ENCODE assay signal across 1 cellular context in the genomic region with DNA sequence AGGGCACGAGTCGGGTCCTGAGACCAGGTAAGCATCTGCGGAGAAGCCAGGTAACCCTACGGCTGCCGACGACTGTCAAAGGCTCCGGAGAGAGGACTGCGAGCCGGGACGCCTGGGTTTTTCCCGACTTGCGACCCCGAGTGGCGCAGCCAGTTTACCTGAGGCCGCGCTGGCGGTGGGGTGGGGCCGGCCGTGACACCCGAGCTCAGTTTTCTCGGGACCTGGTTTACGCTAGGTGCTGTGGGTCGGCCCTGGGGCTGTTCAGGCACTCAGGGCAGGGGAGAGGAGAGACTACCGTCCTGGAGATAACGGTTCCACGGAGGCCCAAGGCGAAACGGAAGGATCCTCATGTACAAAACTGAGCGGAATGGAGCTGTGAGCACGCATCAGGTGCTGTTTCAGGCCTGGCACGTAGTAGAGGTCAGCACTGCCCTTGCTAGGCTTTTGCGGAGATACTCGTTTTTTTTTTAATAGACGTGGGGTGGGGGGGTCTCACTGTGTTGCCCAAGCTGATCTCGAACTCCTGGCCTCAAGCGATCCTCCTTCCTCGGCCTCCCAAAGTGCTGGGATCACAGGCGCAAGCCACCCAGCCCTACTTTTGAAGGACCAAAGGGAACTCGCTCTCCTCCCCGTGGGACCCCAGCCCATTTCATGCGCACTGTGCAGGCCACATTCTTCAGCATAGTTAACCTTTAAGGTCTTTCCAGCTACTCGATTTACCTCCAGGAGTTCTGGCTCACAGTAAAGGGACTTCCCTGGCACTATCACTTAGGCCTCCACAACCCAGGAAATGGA.
TF ChIP-seq lines count a peak whose summit lies in the region.

No MANE protein-coding gene starts in this region.

TF ChIP-seq in K562, 482 proteins besides CTCF, POLR2A, EP300 and RAD21 (continued from another document):
- TF ChIP-seq, protein P1, sequence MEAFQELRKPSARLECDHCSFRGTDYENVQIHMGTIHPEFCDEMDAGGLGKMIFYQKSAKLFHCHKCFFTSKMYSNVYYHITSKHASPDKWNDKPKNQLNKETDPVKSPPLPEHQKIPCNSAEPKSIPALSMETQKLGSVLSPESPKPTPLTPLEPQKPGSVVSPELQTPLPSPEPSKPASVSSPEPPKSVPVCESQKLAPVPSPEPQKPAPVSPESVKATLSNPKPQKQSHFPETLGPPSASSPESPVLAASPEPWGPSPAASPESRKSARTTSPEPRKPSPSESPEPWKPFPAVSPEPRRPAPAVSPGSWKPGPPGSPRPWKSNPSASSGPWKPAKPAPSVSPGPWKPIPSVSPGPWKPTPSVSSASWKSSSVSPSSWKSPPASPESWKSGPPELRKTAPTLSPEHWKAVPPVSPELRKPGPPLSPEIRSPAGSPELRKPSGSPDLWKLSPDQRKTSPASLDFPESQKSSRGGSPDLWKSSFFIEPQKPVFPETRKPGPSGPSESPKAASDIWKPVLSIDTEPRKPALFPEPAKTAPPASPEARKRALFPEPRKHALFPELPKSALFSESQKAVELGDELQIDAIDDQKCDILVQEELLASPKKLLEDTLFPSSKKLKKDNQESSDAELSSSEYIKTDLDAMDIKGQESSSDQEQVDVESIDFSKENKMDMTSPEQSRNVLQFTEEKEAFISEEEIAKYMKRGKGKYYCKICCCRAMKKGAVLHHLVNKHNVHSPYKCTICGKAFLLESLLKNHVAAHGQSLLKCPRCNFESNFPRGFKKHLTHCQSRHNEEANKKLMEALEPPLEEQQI (IDR thresholded peaks at IDR 0.05): no peak
- TF ChIP-seq E2F1 (CRISPR knock-in tag; IDR thresholded peaks at IDR 0.05) (no peak), GABPB2 (CRISPR knock-in tag; conservative IDR thresholded peaks at IDR 0.05) (no peak), NKRF (IDR thresholded peaks at IDR 0.05; ENCODE audit: borderline replicate concordance) (peak; percentile 58), FOXP4 (CRISPR knock-in tag; IDR thresholded peaks at IDR 0.05; ENCODE audit: borderline replicate concordance) (peak; percentile 28; the same call in 1 of the 2 replicates), ILK (tag; IDR thresholded peaks at IDR 0.05; ENCODE audit: borderline replicate concordance, low read depth) (no peak), HDAC6 (IDR thresholded peaks at IDR 0.05; ENCODE audit: low read depth, low read length) (no peak), KDM4B (IDR thresholded peaks at IDR 0.05; ENCODE audit: borderline replicate concordance in 2 of 2, low read depth in 1 of 2) (no peak), ZNF384 (IDR thresholded peaks at IDR 0.05; ENCODE audit: low read depth, low read length) (no peak), PHB (CRISPR knock-in tag; IDR thresholded peaks at IDR 0.05) (no peak), TAF1 (IDR thresholded peaks at IDR 0.05; ENCODE audit: control insufficient read depth, extremely low read depth, insufficient read depth, low read length, severe bottlenecking) (no peak), PHTF2 (CRISPR knock-in tag; IDR thresholded peaks at IDR 0.05) (no peak), ZFX (CRISPR knock-in tag; IDR thresholded peaks at IDR 0.05) (peak; percentile 51; the same call in 1 of the 2 replicates), SIX5 (IDR thresholded peaks at IDR 0.05; ENCODE audit: borderline replicate concordance in 1 of 2, insufficient read depth in 1 of 2, low read depth in 1 of 2, low read length in 2 of 2) (no peak), POLR2B (IDR thresholded peaks at IDR 0.05; ENCODE audit: low read depth, partially characterized antibody) (no peak), ZNF121 (CRISPR knock-in tag; conservative IDR thresholded peaks at IDR 0.05) (peak; percentile 77), TEAD2 (tag; IDR thresholded peaks at IDR 0.05) (no peak), NFXL1 (CRISPR knock-in tag; IDR thresholded peaks at IDR 0.05) (no peak), SMARCE1 (IDR thresholded peaks at IDR 0.05) (peak; percentile 35; the same call in 1 of the 2 replicates), ZNF12 (CRISPR knock-in tag; IDR thresholded peaks at IDR 0.05) (0 out of 2 replicates have a peak, but pooled peaks have one; percentile 16), SOX6 (IDR thresholded peaks at IDR 0.05) (no peak), ZNF175 (CRISPR knock-in tag; IDR thresholded peaks at IDR 0.05; ENCODE audit: low read depth) (no peak)
- TF ChIP-seq, protein P2, sequence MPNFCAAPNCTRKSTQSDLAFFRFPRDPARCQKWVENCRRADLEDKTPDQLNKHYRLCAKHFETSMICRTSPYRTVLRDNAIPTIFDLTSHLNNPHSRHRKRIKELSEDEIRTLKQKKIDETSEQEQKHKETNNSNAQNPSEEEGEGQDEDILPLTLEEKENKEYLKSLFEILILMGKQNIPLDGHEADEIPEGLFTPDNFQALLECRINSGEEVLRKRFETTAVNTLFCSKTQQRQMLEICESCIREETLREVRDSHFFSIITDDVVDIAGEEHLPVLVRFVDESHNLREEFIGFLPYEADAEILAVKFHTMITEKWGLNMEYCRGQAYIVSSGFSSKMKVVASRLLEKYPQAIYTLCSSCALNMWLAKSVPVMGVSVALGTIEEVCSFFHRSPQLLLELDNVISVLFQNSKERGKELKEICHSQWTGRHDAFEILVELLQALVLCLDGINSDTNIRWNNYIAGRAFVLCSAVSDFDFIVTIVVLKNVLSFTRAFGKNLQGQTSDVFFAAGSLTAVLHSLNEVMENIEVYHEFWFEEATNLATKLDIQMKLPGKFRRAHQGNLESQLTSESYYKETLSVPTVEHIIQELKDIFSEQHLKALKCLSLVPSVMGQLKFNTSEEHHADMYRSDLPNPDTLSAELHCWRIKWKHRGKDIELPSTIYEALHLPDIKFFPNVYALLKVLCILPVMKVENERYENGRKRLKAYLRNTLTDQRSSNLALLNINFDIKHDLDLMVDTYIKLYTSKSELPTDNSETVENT (CRISPR knock-in tag; IDR thresholded peaks at IDR 0.05): peak; percentile 45; the same call in 1 of the 2 replicates
- TF ChIP-seq, protein P3, sequence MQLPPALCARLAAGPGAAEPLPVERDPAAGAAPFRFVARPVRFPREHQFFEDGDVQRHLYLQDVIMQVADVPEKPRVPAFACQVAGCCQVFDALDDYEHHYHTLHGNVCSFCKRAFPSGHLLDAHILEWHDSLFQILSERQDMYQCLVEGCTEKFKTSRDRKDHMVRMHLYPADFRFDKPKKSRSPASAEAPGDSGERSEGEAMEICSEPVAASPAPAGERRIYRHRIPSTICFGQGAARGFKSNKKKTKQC (CRISPR knock-in tag; IDR thresholded peaks at IDR 0.05): peak; percentile 14; the same call in 1 of the 2 replicates
- TF ChIP-seq, protein P4, sequence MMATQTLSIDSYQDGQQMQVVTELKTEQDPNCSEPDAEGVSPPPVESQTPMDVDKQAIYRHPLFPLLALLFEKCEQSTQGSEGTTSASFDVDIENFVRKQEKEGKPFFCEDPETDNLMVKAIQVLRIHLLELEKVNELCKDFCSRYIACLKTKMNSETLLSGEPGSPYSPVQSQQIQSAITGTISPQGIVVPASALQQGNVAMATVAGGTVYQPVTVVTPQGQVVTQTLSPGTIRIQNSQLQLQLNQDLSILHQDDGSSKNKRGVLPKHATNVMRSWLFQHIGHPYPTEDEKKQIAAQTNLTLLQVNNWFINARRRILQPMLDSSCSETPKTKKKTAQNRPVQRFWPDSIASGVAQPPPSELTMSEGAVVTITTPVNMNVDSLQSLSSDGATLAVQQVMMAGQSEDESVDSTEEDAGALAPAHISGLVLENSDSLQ (IDR thresholded peaks at IDR 0.05): no peak
- TF ChIP-seq, protein P5, sequence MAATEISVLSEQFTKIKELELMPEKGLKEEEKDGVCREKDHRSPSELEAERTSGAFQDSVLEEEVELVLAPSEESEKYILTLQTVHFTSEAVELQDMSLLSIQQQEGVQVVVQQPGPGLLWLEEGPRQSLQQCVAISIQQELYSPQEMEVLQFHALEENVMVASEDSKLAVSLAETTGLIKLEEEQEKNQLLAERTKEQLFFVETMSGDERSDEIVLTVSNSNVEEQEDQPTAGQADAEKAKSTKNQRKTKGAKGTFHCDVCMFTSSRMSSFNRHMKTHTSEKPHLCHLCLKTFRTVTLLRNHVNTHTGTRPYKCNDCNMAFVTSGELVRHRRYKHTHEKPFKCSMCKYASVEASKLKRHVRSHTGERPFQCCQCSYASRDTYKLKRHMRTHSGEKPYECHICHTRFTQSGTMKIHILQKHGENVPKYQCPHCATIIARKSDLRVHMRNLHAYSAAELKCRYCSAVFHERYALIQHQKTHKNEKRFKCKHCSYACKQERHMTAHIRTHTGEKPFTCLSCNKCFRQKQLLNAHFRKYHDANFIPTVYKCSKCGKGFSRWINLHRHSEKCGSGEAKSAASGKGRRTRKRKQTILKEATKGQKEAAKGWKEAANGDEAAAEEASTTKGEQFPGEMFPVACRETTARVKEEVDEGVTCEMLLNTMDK (IDR thresholded peaks at IDR 0.05; ENCODE audit: borderline replicate concordance, insufficient read depth, low read depth, low read length, poor library complexity, severe bottlenecking): no peak
